8 cellular contexts compared by ENCODE assay signal in the genomic region with DNA sequence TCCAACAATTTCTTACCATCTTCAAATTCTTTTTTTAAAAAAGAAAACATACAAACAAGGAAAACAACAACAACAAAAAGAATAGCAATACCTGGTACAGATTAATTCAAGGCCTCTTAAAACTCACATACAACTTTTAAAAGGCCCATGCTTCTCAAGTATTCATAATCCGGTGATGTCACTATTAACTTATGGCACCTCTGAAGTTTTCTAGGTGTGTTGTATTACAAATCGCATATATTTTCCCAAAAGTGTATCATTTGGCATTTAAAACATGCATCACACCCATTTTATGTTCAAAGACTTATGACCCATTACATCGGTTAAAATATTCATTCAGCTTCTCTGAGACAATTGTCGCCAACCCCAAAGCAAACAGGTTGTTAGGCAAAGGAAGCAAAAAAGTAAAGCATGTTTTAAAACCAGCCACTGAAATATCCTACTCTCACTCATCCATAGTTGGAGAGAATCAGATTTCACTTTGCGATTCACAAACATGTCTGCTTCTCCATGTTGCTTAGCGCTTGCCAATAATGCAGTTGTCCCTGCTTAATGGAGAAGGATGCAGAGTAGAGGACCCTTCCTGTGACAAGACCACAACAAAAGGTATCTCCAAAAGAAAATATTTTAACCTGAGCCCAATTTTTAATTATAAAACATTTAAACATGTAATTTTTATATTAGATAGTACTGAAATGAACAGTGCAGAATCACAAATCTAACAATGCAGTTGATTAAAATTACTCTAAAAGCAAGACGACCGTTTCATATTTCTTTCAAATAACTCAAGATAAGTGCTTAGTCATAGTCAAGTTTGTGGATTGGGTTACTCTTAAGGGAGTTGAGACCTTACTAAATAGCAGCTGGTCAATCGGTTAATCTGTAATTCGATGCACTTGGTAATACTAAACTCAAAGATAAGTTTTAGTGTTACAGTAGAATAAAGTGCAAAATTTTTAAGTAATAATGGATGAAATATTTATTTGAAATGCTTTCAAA. TPM values are rescaled to one million over a fixed set of nuclear protein-coding genes. Genes with fewer than 3 reads are reported as not detected.
DNase-seq lines count a peak whose midpoint lies in the region; ATAC-seq and TF ChIP-seq lines count a peak whose summit lies in the region.

No MANE protein-coding gene starts in this region.

- DNase-seq in activated T-cell treated with anti-CD3 and anti-CD28 coated beads, Interleukin-2, amount 50 U/mL, for 4 hours: no peak
- no peak for DNase-seq in activated T-cell treated with anti-CD3 and anti-CD28 coated beads, Interleukin-2, amount 50 U/mL, for 48 hours
- peak; percentile 35 for DNase-seq in OCI-LY7 (ENCODE audit: low spot score)
- peak; percentile 40 for DNase-seq in dermis blood vessel endothelial cell
- no peak for DNase-seq in naive thymus-derived CD4-positive, alpha-beta T cell
- no peak for DNase-seq in posterior cingulate gyrus
- DNase-seq in G401 (ENCODE audit: low spot score): no peak

- peak overlapping the region; percentile 70 to 99 (median 98) for H3K27ac Mint-ChIP-seq in naive thymus-derived CD4-positive, alpha-beta T cell

- H3K27me3 ChIP-seq in naive thymus-derived CD4-positive, alpha-beta T cell (ENCODE audit: control insufficient read depth in 2 of 2, insufficient read depth in 2 of 2, low read length in 2 of 2): no peaks in the 10 kb centered on the region

- H3K9me3 ChIP-seq in OCI-LY7 (ENCODE audit: low read length): no peaks in the 10 kb centered on the region
- H3K9me3 ChIP-seq in naive thymus-derived CD4-positive, alpha-beta T cell (ENCODE audit: control insufficient read depth in 2 of 3, low read length in 3 of 3): no peaks in the 10 kb centered on the region

- H3K4me3 ChIP-seq in OCI-LY7 (ENCODE audit: low read depth, low read length, poor library complexity, severe bottlenecking): peak overlapping the region; percentile 89
- H3K4me3 ChIP-seq in naive thymus-derived CD4-positive, alpha-beta T cell (ENCODE audit: low read length): peak overlapping the region; percentile 96

- no peaks in the 10 kb centered on the region for H3K9me3 Mint-ChIP-seq in activated T-cell treated with anti-CD3 and anti-CD28 coated beads, Interleukin-2, amount 50 U/mL, for 4 hours
- H3K9me3 Mint-ChIP-seq in naive thymus-derived CD4-positive, alpha-beta T cell: peaks cover 0 to 13% (median 0%) of the 10 kb centered on the region in 11 donors

- H3K36me3 ChIP-seq in OCI-LY7 (ENCODE audit: insufficient read depth, low read length): peaks cover 41% of the 10 kb centered on the region
- peaks cover 7 to 41% (median 20%) of the 10 kb centered on the region in 3 experiments for H3K36me3 ChIP-seq in naive thymus-derived CD4-positive, alpha-beta T cell (ENCODE audit: control insufficient read depth in 2 of 3, insufficient read depth in 3 of 3, low read length in 3 of 3)

- CTCF ChIA-PET in OCI-LY7 (lab: Charles Lee; ENCODE audit: unreplicated experiment): no interaction called here
- CTCF ChIA-PET in naive thymus-derived CD4-positive, alpha-beta T cell (lab: Charles Lee): interaction anchor here (0.6 to 1.4 kb wide), 3 partner anchors 63 to 136 kb away, joined by 3 to 7 read pairs (median 3); no protein-coding TSS in a partner anchor

- peaks cover 23% of the 10 kb centered on the region for H3K4me1 ChIP-seq in OCI-LY7 (ENCODE audit: insufficient read depth, low read length, poor library complexity, severe bottlenecking)
- peaks cover 25 to 31% of the 10 kb centered on the region in 2 donors for H3K4me1 ChIP-seq in naive thymus-derived CD4-positive, alpha-beta T cell (ENCODE audit: control insufficient read depth in 2 of 2, insufficient read depth in 2 of 2, low read length in 2 of 2)

- ATAC-seq in activated T-cell treated with anti-CD3 and anti-CD28 coated beads, Interleukin-2, amount 50 U/mL, for 4 hours: no peak
- ATAC-seq in naive thymus-derived CD4-positive, alpha-beta T cell: no peak
- no peak for ATAC-seq in HG03354 (IDR thresholded peaks at IDR 0.05; ENCODE audit: poor library complexity, severe bottlenecking, unreplicated experiment)

- POLR2A ChIA-PET in OCI-LY7 (lab: Charles Lee): interaction anchor here (0.8 to 3.3 kb wide), 6 partner anchors 10 to 412 kb away, joined by 3 to 22 read pairs (median 3); partner anchors contain the start of gene PPP2CA
- POLR2A ChIA-PET in naive thymus-derived CD4-positive, alpha-beta T cell (lab: Charles Lee): interaction anchor here (0.6 to 12.1 kb wide), 21 partner anchors 7 to 168 kb away, joined by 3 to 164 read pairs (median 5); partner anchors contain the start of gene PPP2CA

- intact Hi-C loops in OCI-LY7 (cut with micrococcal nuclease; ENCODE audit: unreplicated experiment) (no loop called here), posterior cingulate gyrus (cut with DNase I) (no loop called here)
- intact Hi-C loops in naive thymus-derived CD4-positive, alpha-beta T cell (cut with micrococcal nuclease): loop anchor here in 1 of 2 donors (5.0 kb wide), 2 partner anchors 672 to 1093 kb away; partner anchors contain the start of gene C5orf24

- peak overlapping the region; percentile 97 for H3K4me3 Mint-ChIP-seq in activated T-cell treated with anti-CD3 and anti-CD28 coated beads, Interleukin-2, amount 50 U/mL, for 4 hours
- H3K4me3 Mint-ChIP-seq in naive thymus-derived CD4-positive, alpha-beta T cell: peak overlapping the region; percentile 90 to 99 (median 97)

- peak overlapping the region; percentile 75 for H3K27ac ChIP-seq in OCI-LY7 (ENCODE audit: low read depth, low read length, poor library complexity, severe bottlenecking)
- H3K27ac ChIP-seq in naive thymus-derived CD4-positive, alpha-beta T cell (ENCODE audit: low read depth, low read length): peak overlapping the region; percentile 100

- BruUV-seq in OCI-LY7 (replicated peaks; lab: Mats Ljungman, UMichigan): TSS peak; percentile 66

- H3K36me3 Mint-ChIP-seq in activated T-cell treated with anti-CD3 and anti-CD28 coated beads, Interleukin-2, amount 50 U/mL, for 4 hours (ENCODE audit: insufficient read depth): peaks cover 22% of the 10 kb centered on the region
- H3K36me3 Mint-ChIP-seq in naive thymus-derived CD4-positive, alpha-beta T cell: peaks cover 5 to 26% (median 23%) of the 10 kb centered on the region in 5 donors

- H3K4me1 Mint-ChIP-seq in activated T-cell treated with anti-CD3 and anti-CD28 coated beads, Interleukin-2, amount 50 U/mL, for 4 hours (ENCODE audit: low read depth): peaks cover 46% of the 10 kb centered on the region
- peaks cover 36 to 55% (median 43%) of the 10 kb centered on the region in 7 donors for H3K4me1 Mint-ChIP-seq in naive thymus-derived CD4-positive, alpha-beta T cell

- H3K79me2 ChIP-seq in OCI-LY7 (ENCODE audit: insufficient read depth, low read depth, low read length): peaks cover 52% of the 10 kb centered on the region

- H3K27me3 Mint-ChIP-seq in activated T-cell treated with anti-CD3 and anti-CD28 coated beads, Interleukin-2, amount 50 U/mL, for 4 hours (ENCODE audit: low read depth): no peaks in the 10 kb centered on the region
- H3K27me3 Mint-ChIP-seq in naive thymus-derived CD4-positive, alpha-beta T cell: no peaks in the 10 kb centered on the region

- no peak overlapping the region for H2AFZ ChIP-seq in OCI-LY7 (ENCODE audit: low read length)

- in situ Hi-C loops in G401 (cut with HindIII; ENCODE audit: low sequenced_read_pairs): no loop called here

- H3K4me2 ChIP-seq in OCI-LY7 (ENCODE audit: low read length): peak overlapping the region; percentile 96

- no peak for TF ChIP-seq CTCF in OCI-LY7 (conservative IDR thresholded peaks at IDR 0.05; ENCODE audit: low read length)

- H3K9me2 ChIP-seq in OCI-LY7 (ENCODE audit: insufficient read depth, low read length): no peaks in the 10 kb centered on the region

- H4K20me1 ChIP-seq in OCI-LY7 (ENCODE audit: insufficient read depth, low read length): peaks cover 25% of the 10 kb centered on the region

RNA-seq across cellular contexts. Expression of gene SKP1, which starts 1.6 kb away (rescaled TPM):
- 100 to 1,000 TPM; 273 to 286 (median 282) TPM for total RNA-seq in activated T-cell treated with anti-CD3 and anti-CD28 coated beads, Interleukin-2, amount 50 U/mL, for 4 hours
- total RNA-seq in OCI-LY7 (2014; rRNA removed; shearing (Covaris generic)): 129 and 142 TPM in 2 replicates
- 188 and 204 TPM in 2 replicates for total RNA-seq in OCI-LY7 (2022)
- 172 and 393 TPM in 2 replicates for total RNA-seq in dermis blood vessel endothelial cell
- total RNA-seq in naive thymus-derived CD4-positive, alpha-beta T cell: 100 to 1,000 TPM; 224 to 287 (median 268) TPM
- polyA plus RNA-seq in naive thymus-derived CD4-positive, alpha-beta T cell: 1,000 to 10,000 TPM; 1,257 to 1,361 TPM
- total RNA-seq in G401 (2014; rRNA removed; shearing (Covaris generic)): 396 and 436 TPM in 2 replicates

RNA-seq across cellular contexts. Expression of gene PPP2CA, which starts 50.7 kb away (rescaled TPM):
- 100 to 1,000 TPM; 206 to 213 (median 209) TPM for total RNA-seq in activated T-cell treated with anti-CD3 and anti-CD28 coated beads, Interleukin-2, amount 50 U/mL, for 4 hours
- total RNA-seq in OCI-LY7 (2014; rRNA removed; shearing (Covaris generic)): 132 and 144 TPM in 2 replicates
- 164 and 178 TPM in 2 replicates for total RNA-seq in OCI-LY7 (2022)
- total RNA-seq in dermis blood vessel endothelial cell: 106 and 132 TPM in 2 replicates
- total RNA-seq in naive thymus-derived CD4-positive, alpha-beta T cell: 100 to 1,000 TPM in 3 of 5 experiments, 10 to 100 TPM in 2; 89.5 to 168 (median 132) TPM
- 100 to 1,000 TPM; 145 to 168 TPM for polyA plus RNA-seq in naive thymus-derived CD4-positive, alpha-beta T cell
- total RNA-seq in G401 (2014; rRNA removed; shearing (Covaris generic)): 304 and 405 TPM in 2 replicates

Comparison
In these comparisons a context has a peak if more than half of its experiments do, and no peak if none do; other contexts are left out.
1. DNase-seq: peak in OCI-LY7 (single experiment) and dermis blood vessel endothelial cell (single experiment); none in activated T-cell treated with anti-CD3 and anti-CD28 coated beads, Interleukin-2, amount 50 U/mL, for 4 hours (single experiment), activated T-cell treated with anti-CD3 and anti-CD28 coated beads, Interleukin-2, amount 50 U/mL, for 48 hours (0 of 2), naive thymus-derived CD4-positive, alpha-beta T cell (0 of 9), posterior cingulate gyrus (0 of 10) and G401 (single experiment).